15 cellular contexts compared by ENCODE assay signal in the genomic region with DNA sequence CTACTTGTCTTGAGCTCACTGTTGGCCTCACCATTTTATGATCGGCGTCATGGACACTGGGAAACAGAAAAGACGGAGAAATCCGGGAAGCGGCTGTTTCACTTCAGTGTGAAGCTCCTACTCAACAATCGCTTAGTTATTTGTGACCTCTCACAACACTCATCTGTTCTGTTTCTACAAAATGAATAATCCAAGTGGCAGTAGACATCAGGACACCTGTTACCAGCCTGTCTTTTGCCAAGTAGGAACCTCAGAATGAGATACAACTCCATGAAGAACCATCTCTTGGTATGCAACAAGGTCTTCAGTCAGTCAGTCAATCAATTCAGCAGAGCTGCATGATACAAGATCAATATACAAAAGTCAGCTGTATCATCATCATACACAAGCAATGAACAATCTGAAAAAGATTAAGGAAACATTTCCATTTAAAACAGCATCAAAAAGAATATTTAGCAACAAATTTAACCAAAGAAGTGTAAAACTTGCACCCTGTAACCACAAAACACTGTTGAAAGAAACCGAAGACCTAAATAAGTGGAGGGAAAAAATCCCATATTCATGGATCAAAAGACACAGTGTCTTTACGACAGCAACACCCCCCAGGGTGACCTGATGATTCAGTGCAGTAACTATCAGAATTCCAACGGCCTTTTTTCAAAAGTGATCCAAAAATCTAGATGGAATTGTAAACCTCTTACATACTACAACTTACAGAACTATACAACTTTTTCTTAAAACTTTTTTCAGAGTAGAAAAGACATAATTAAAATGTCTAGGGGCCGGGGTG.
DNase-seq lines count a peak whose midpoint lies in the region; ATAC-seq and TF ChIP-seq lines count a peak whose summit lies in the region.
"Had no signal": no experiment of that assay in that cellular context is flagged by ENCODE, and none has a peak within 500 bp of the region (broad histone marks: within the 10 kb centered on the region; RNA-seq: fewer than 3 reads in every experiment).

No MANE protein-coding gene starts in this region.

- DNase-seq in Calu3 (no peak), MG63 (peak; percentile 28), trophoblast cell (no peak), NCI-H2081 (lab: John Stamatoyannopoulos, UW) (no peak), epidermal melanocyte (ENCODE audit: insufficient read length, low spot score) (no peak)
- no peak for DNase-seq in central memory CD8-positive, alpha-beta T cell (ENCODE audit: low spot score in 2 of 2)
- DNase-seq: activated B cell treated with CpG ODN at 0.5 μM for 24 hours, NCI-H187, nucleus accumbens, SIG-M5, thyroid gland had no signal

- H3K9me3 ChIP-seq in MG63 (no peaks in the 10 kb centered on the region), trophoblast cell (ENCODE audit: insufficient read depth, low read depth, low read length) (no peaks in the 10 kb centered on the region)
- H3K9me3 ChIP-seq: breast epithelium, thyroid gland had no signal

- no peak overlapping the region for H3K4me2 ChIP-seq in trophoblast cell (ENCODE audit: low read length)
- H3K4me2 ChIP-seq: hepatocyte had no signal

- no peak for ATAC-seq in central memory CD8-positive, alpha-beta T cell (replicated peaks; ENCODE audit: extremely low read depth, poor library complexity, severe bottlenecking)
- ATAC-seq in HG02759 (IDR thresholded peaks at IDR 0.05; ENCODE audit: unreplicated experiment): no peak
- ATAC-seq: left lobe of liver had no signal

- H2BK12ac ChIP-seq in trophoblast cell (ENCODE audit: low read length): no peak overlapping the region

- H3K36me3 ChIP-seq in MG63 (peaks cover 7% of the 10 kb centered on the region; the same call in 1 of the 2 replicates), trophoblast cell (ENCODE audit: control insufficient read depth in 1 of 2, insufficient read depth in 2 of 2, low read length in 2 of 2) (peaks cover 0 to 3% of the 10 kb centered on the region in 2 experiments)
- H3K36me3 ChIP-seq: breast epithelium, thyroid gland had no signal

- H2BK120ac ChIP-seq in trophoblast cell (ENCODE audit: insufficient read depth, low read length, poor library complexity): no peak overlapping the region

- H3K9me3 Mint-ChIP-seq in Calu3 (ENCODE audit: low read depth, unreplicated experiment): no peaks in the 10 kb centered on the region
- H3K9me3 Mint-ChIP-seq in central memory CD8-positive, alpha-beta T cell: no peaks in the 10 kb centered on the region
- H3K9me3 Mint-ChIP-seq: activated B cell treated with CpG ODN at 0.5 μM for 24 hours had no signal

- TSS peak; percentile 28 for BruUV-seq in Calu3 (replicated peaks; lab: Mats Ljungman, UMichigan)

- H2BK5ac ChIP-seq in trophoblast cell (ENCODE audit: low read depth, low read length, poor library complexity): no peak overlapping the region

- peak overlapping the region; percentile 23 for H3K23ac ChIP-seq in trophoblast cell (ENCODE audit: low read length)

- H3K36me3 Mint-ChIP-seq in Calu3 (ENCODE audit: insufficient read depth, unreplicated experiment): peaks cover 43% of the 10 kb centered on the region
- peaks cover 25% of the 10 kb centered on the region for H3K36me3 Mint-ChIP-seq in central memory CD8-positive, alpha-beta T cell (ENCODE audit: insufficient read depth)

- CTCF ChIA-PET in Calu3 (lab: Charles Lee): interaction anchor here (0.6 kb wide), 1 partner anchor 41 kb away, joined by 3 read pairs; no protein-coding TSS in a partner anchor

- no peaks in the 10 kb centered on the region for H3K27me3 Mint-ChIP-seq in Calu3 (ENCODE audit: unreplicated experiment)
- no peaks in the 10 kb centered on the region for H3K27me3 Mint-ChIP-seq in central memory CD8-positive, alpha-beta T cell
- H3K27me3 Mint-ChIP-seq: activated B cell treated with CpG ODN at 0.5 μM for 24 hours had no signal

- no peak for TF ChIP-seq CTCF in Calu3 (IDR thresholded peaks at IDR 0.05; ENCODE audit: unreplicated experiment)

- WGBS in trophoblast cell (ENCODE audit: extremely low coverage, insufficient coverage, insufficient read length): no CpG with 5 or more reads among the region's 10 CpGs

- H4K8ac ChIP-seq in trophoblast cell (ENCODE audit: low read depth, low read length): no peak overlapping the region

- H3K27me3 ChIP-seq in MG63 (no peaks in the 10 kb centered on the region), trophoblast cell (ENCODE audit: insufficient read depth, low read length) (no peaks in the 10 kb centered on the region)
- H3K27me3 ChIP-seq: breast epithelium, hepatocyte, thyroid gland had no signal

- no peak overlapping the region for H3K14ac ChIP-seq in trophoblast cell (ENCODE audit: low read length)

- intact Hi-C loops in Calu3 (cut with micrococcal nuclease; ENCODE audit: unreplicated experiment): no loop called here

- H3K4ac ChIP-seq in trophoblast cell (ENCODE audit: low read depth, low read length): peak overlapping the region; percentile 17

- peaks cover 22% of the 10 kb centered on the region for H3K4me1 Mint-ChIP-seq in Calu3 (ENCODE audit: low read depth, unreplicated experiment)
- H3K4me1 Mint-ChIP-seq in central memory CD8-positive, alpha-beta T cell: peaks cover 50% of the 10 kb centered on the region

- no peaks in the 10 kb centered on the region for H3K79me1 ChIP-seq in trophoblast cell (ENCODE audit: low read length)

- no peak overlapping the region for H3K27ac ChIP-seq in trophoblast cell (ENCODE audit: low read depth, low read length)
- H3K27ac ChIP-seq: breast epithelium, hepatocyte, thyroid gland had no signal

- H3K4me1 ChIP-seq in trophoblast cell (ENCODE audit: control insufficient read depth in 1 of 2, insufficient read depth in 2 of 2, low read length in 2 of 2): peaks cover 12 to 15% of the 10 kb centered on the region in 2 experiments

- H2AFZ ChIP-seq in trophoblast cell (ENCODE audit: insufficient read depth, low read length, poor library complexity): no peak overlapping the region
- H2AFZ ChIP-seq: hepatocyte had no signal

- H4K12ac ChIP-seq in trophoblast cell (ENCODE audit: low read depth, low read length): no peak overlapping the region

- H4K91ac ChIP-seq in trophoblast cell (ENCODE audit: low read depth, low read length): no peak overlapping the region

- no peak overlapping the region for H3K18ac ChIP-seq in trophoblast cell (ENCODE audit: low read length)

- H3K79me2 ChIP-seq in trophoblast cell (ENCODE audit: control insufficient read depth, insufficient read depth, low read length, poor library complexity): peaks cover 15% of the 10 kb centered on the region

- no peak overlapping the region for H3K4me3 ChIP-seq in MG63
- no peak overlapping the region for H3K4me3 ChIP-seq in trophoblast cell (ENCODE audit: low read depth, low read length)
- H3K4me3 ChIP-seq: breast epithelium, hepatocyte, thyroid gland had no signal

- H3K27ac Mint-ChIP-seq in Calu3 (ENCODE audit: unreplicated experiment): no peak overlapping the region
- peak overlapping the region; percentile 17 for H3K27ac Mint-ChIP-seq in central memory CD8-positive, alpha-beta T cell (ENCODE audit: low read depth)
- H3K27ac Mint-ChIP-seq: activated B cell treated with CpG ODN at 0.5 μM for 24 hours had no signal

- H2AK5ac ChIP-seq in trophoblast cell (ENCODE audit: low read length): no peak overlapping the region

- no peak overlapping the region for H3K4me3 Mint-ChIP-seq in Calu3 (ENCODE audit: low read depth, unreplicated experiment)
- peak overlapping the region; percentile 13 for H3K4me3 Mint-ChIP-seq in central memory CD8-positive, alpha-beta T cell
- H3K4me3 Mint-ChIP-seq: activated B cell treated with CpG ODN at 0.5 μM for 24 hours had no signal

- H3K9ac ChIP-seq in trophoblast cell (ENCODE audit: low read length): no peak overlapping the region
